In the genomic region with DNA sequence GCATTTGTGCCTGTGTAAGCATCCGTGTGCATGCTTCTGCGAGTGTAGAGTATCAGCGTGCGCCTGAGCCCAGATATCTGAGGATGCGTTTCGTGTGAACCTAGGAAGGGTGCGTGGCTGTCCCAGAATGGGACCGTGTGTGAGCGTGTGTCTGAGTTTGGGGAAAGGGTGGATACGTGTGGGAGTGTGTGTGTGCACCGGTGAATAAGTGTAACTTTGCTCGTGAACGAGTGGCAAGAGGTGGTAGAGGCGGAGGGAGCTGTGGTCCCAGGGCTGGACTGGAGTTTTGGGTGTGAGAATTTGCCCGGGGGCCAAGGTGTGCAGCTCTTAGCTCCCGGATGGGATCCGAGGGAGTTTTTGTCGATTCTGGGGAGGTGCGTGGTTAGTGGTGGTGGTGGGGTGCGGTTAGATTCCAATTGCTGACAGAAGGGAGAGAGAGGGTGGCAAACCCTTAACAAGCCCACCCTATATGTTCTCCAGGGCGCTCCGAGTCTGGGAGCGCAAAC, we compare ENCODE assay signal across 8 cellular contexts. TPM values are rescaled to one million over a fixed set of nuclear protein-coding genes. Genes with fewer than 3 reads are reported as not detected.
DNase-seq lines count a peak whose midpoint lies in the region; ATAC-seq and TF ChIP-seq lines count a peak whose summit lies in the region.

No MANE protein-coding gene starts in this region.

- no peaks in the 10 kb centered on the region for H3K36me3 Mint-ChIP-seq in stimulated activated naive CD8-positive, alpha-beta T cell treated with anti-CD3 and anti-CD28 coated beads, Interleukin-15, Interleukin-2, amounts not matched to agents 100 ng/mL and 50 ng/mL, for 24 hours (ENCODE audit: low read depth)
- no peaks in the 10 kb centered on the region for H3K36me3 Mint-ChIP-seq in mesothelial cell of epicardium

- H3K4me1 Mint-ChIP-seq in stimulated activated naive CD8-positive, alpha-beta T cell treated with anti-CD3 and anti-CD28 coated beads, Interleukin-15, Interleukin-2, amounts not matched to agents 100 ng/mL and 50 ng/mL, for 24 hours (ENCODE audit: low read depth) = peaks cover 25% of the 10 kb centered on the region
- H3K4me1 Mint-ChIP-seq in mesothelial cell of epicardium = peaks cover 26% of the 10 kb centered on the region

- intact Hi-C loops in mammary epithelial cell (cut with micrococcal nuclease) = loop anchor here (1.0 to 5.0 kb wide), 5 partner anchors 19 to 137 kb away; no protein-coding TSS in a partner anchor
- intact Hi-C loops in vagina (cut with DNase I) = no loop called here

- BruUV-seq in mammary epithelial cell (replicated peaks; lab: Mats Ljungman, UMichigan) = no TSS peak

- WGBS in mammary epithelial cell (ENCODE audit: low coverage, missing lambda C conversion rate) = 2% methylated on average over 16 of the region's 23 CpGs

- H3K4me3 Mint-ChIP-seq in stimulated activated naive CD8-positive, alpha-beta T cell treated with anti-CD3 and anti-CD28 coated beads, Interleukin-15, Interleukin-2, amounts not matched to agents 100 ng/mL and 50 ng/mL, for 24 hours = peak overlapping the region; percentile 46
- peak overlapping the region; percentile 61 for H3K4me3 Mint-ChIP-seq in mesothelial cell of epicardium

- H3K36me3 ChIP-seq in mammary epithelial cell (ENCODE audit: insufficient read depth, low read length) (no peaks in the 10 kb centered on the region), vagina (no peaks in the 10 kb centered on the region)

- H3K4me1 ChIP-seq in mammary epithelial cell (ENCODE audit: insufficient read depth, low read length) (peaks cover 29% of the 10 kb centered on the region), vagina (peaks cover 55% of the 10 kb centered on the region)

- H3K4me2 ChIP-seq in mammary epithelial cell (ENCODE audit: insufficient read depth, low read depth, low read length) = peak overlapping the region; percentile 85

- dilution Hi-C loops in mammary epithelial cell (cut with HindIII; ENCODE audit: low sequenced_read_pairs) = loop anchor here (5.0 kb wide), 2 partner anchors 47 to 48 kb away; no protein-coding TSS in a partner anchor

- peaks cover 61% of the 10 kb centered on the region for H3K27me3 Mint-ChIP-seq in stimulated activated naive CD8-positive, alpha-beta T cell treated with anti-CD3 and anti-CD28 coated beads, Interleukin-15, Interleukin-2, amounts not matched to agents 100 ng/mL and 50 ng/mL, for 24 hours
- H3K27me3 Mint-ChIP-seq in mesothelial cell of epicardium (ENCODE audit: low read depth) = peaks cover 14% of the 10 kb centered on the region

- H2AFZ ChIP-seq in mammary epithelial cell (ENCODE audit: low read depth, low read length) = no peak overlapping the region

- no peaks in the 10 kb centered on the region for H4K20me1 ChIP-seq in mammary epithelial cell (ENCODE audit: insufficient read depth, low read length)

- H3K27me3 ChIP-seq in mammary epithelial cell (ENCODE audit: insufficient read depth, low read length) = peaks cover 12% of the 10 kb centered on the region
- no peaks in the 10 kb centered on the region for H3K27me3 ChIP-seq in vagina

- H3K27ac Mint-ChIP-seq in stimulated activated naive CD8-positive, alpha-beta T cell treated with anti-CD3 and anti-CD28 coated beads, Interleukin-15, Interleukin-2, amounts not matched to agents 100 ng/mL and 50 ng/mL, for 24 hours = no peak overlapping the region
- H3K27ac Mint-ChIP-seq in mesothelial cell of epicardium = no peak overlapping the region

- no peak overlapping the region for H3K27ac ChIP-seq in mammary epithelial cell (ENCODE audit: insufficient read depth, low read depth, low read length)
- H3K27ac ChIP-seq in vagina = peak overlapping the region; percentile 86

- in situ Hi-C loops in mammary epithelial cell (cut with MboI; ENCODE audit: low sequenced_read_pairs in 2 of 2) = loop anchor here in 1 of 2 donors (5.0 kb wide), 1 partner anchor 138 kb away; no protein-coding TSS in a partner anchor

- H3K4me3 ChIP-seq in mammary epithelial cell (replicated peaks in 1 of 3; ENCODE audit: insufficient read depth in 1 of 3, low read depth in 2 of 3, low read length in 3 of 3) (peak overlapping the region in 2 of 3 experiments; percentile 9 to 33), vagina (peak overlapping the region; percentile 52 to 71)

- DNase-seq in stimulated activated naive CD8-positive, alpha-beta T cell treated with anti-CD3 and anti-CD28 coated beads, Interleukin-15, Interleukin-2, amounts not matched to agents 100 U/mL and 50 U/mL, for 24 hours = no peak
- DNase-seq in mammary epithelial cell (peak; percentile 37), mesothelial cell of epicardium (ENCODE audit: low spot score in 2 of 2, unreplicated experiment in 2 of 2) (peak in 1 of 2 experiments; percentile 44), vagina (ENCODE audit: extremely low spot score in 2 of 2) (no peak), activated gamma-delta T cell treated with Interleukin-2 at 50 U/mL for 16 hours (no peak)

- CTCF ChIA-PET in mammary epithelial cell (lab: Charles Lee; ENCODE audit: low non-redundant PET) = interaction anchor here (0.8 to 0.9 kb wide), 3 partner anchors 47 to 136 kb away, joined by 5 to 12 read pairs (median 6); no protein-coding TSS in a partner anchor

- H3K9me3 ChIP-seq in mammary epithelial cell (replicated peaks; ENCODE audit: insufficient read depth, low read length) (no peaks in the 10 kb centered on the region), vagina (no peaks in the 10 kb centered on the region)

- peaks cover 24% of the 10 kb centered on the region for H3K79me2 ChIP-seq in mammary epithelial cell (ENCODE audit: insufficient read depth, low read length)

- H3K9ac ChIP-seq in mammary epithelial cell (ENCODE audit: insufficient read depth, low read length) = no peak overlapping the region

- no peak for TF ChIP-seq POLR2A in vagina (IDR thresholded peaks at IDR 0.05)

- H3K9me3 Mint-ChIP-seq in stimulated activated naive CD8-positive, alpha-beta T cell treated with anti-CD3 and anti-CD28 coated beads, Interleukin-15, Interleukin-2, amounts not matched to agents 100 ng/mL and 50 ng/mL, for 24 hours = no peaks in the 10 kb centered on the region
- no peaks in the 10 kb centered on the region for H3K9me3 Mint-ChIP-seq in mesothelial cell of epicardium

- TF ChIP-seq CTCF in mammary epithelial cell (conservative IDR thresholded peaks at IDR 0.05 in 1 of 2, IDR thresholded peaks at IDR 0.05 in 1 of 2; ENCODE audit: extremely low read depth in 1 of 2, insufficient read depth in 1 of 2, low read depth in 1 of 2, low read length in 2 of 2) = no peak
- no peak for TF ChIP-seq CTCF in mesothelial cell of epicardium (IDR thresholded peaks at IDR 0.05; ENCODE audit: unreplicated experiment)
- no peak for TF ChIP-seq CTCF in vagina (IDR thresholded peaks at IDR 0.05)

- no peak for ATAC-seq in stimulated activated naive CD8-positive, alpha-beta T cell treated with anti-CD3 and anti-CD28 coated beads, Interleukin-15, Interleukin-2, amounts not matched to agents 100 U/mL and 50 U/mL, for 24 hours
- ATAC-seq in GM18498 (IDR thresholded peaks at IDR 0.05; ENCODE audit: unreplicated experiment) = no peak
- ATAC-seq in HG03378 (IDR thresholded peaks at IDR 0.05; ENCODE audit: unreplicated experiment) = no peak

RNA-seq across cellular contexts. Expression of gene COL27A1, which starts 0.7 kb away (rescaled TPM):
- total RNA-seq in mammary epithelial cell = 10 to 100 TPM in 1 of 2 donors, 1 to 10 TPM in 1; 8.7 to 30.0 TPM
- 6.1 TPM for polyA plus RNA-seq in mammary epithelial cell
- polyA minus RNA-seq in mammary epithelial cell = 7.8 TPM
- 126 to 138 TPM (median 129 TPM) in 3 replicates for total RNA-seq in mesothelial cell of epicardium
- total RNA-seq in vagina = 17.2 TPM

RNA-seq across cellular contexts. Expression of gene KIF12, which starts 55.6 kb away (rescaled TPM):
- total RNA-seq in mammary epithelial cell (1 to 10 TPM; 1.6 to 2.3 TPM), mesothelial cell of epicardium (3.3 to 5.2 TPM (median 4.7 TPM) in 3 replicates), vagina (not detected)
- 0.99 TPM for polyA plus RNA-seq in mammary epithelial cell
- polyA minus RNA-seq in mammary epithelial cell = not detected
